21 cellular contexts compared by ENCODE assay signal in genomic region chr10:78807504-78808202, GRCh38.
DNase-seq lines count a peak whose midpoint lies in the region; FAIRE-seq and TF ChIP-seq lines count a peak whose summit lies in the region.
"Had no signal": no experiment of that assay in that cellular context is flagged by ENCODE, and none has a peak within 500 bp of the region (broad histone marks: within the 10 kb centered on the region; RNA-seq: fewer than 3 reads in every experiment).

No MANE protein-coding gene starts in this region.

- no peaks in the 10 kb centered on the region for H3K9me3 ChIP-seq in smooth muscle cell (replicated peaks; ENCODE audit: low read depth)

- DNase-seq in D721Med (ENCODE audit: insufficient read length, low spot score) (peak; percentile 33), smooth muscle cell (lab: John Stamatoyannopoulos, UW; ENCODE audit: unreplicated experiment) (no peak), activated T-cell treated with anti-CD3 and anti-CD28 coated beads for 4 hours (no peak), NCI-H2196 (lab: John Stamatoyannopoulos, UW; ENCODE audit: unreplicated experiment) (no peak)
- DNase-seq in activated naive CD4-positive, alpha-beta T cell treated with anti-CD3 and anti-CD28 coated beads, Interleukin-2, amount 50 U/mL, for 16 hours: no peak
- DNase-seq in effector CD8-positive, alpha-beta T cell (lab: John Stamatoyannopoulos, UW): no peak
- DNase-seq: COR-L47, DMS53, H7, IMR-90, Kasumi-1, MM.1S, NCI-H1092 treated with DMSO at 0.1 percent for 48 hours, NCI-H1694 treated with DMSO at 0.1 percent for 48 hours, NCI-H526 treated with DMSO at 0.1 percent for 48 hours, OCI-M1 had no signal

- H3K27me3 Mint-ChIP-seq in brain: peaks cover 14% of the 10 kb centered on the region
- no peaks in the 10 kb centered on the region for H3K27me3 Mint-ChIP-seq in nephron (ENCODE audit: low read depth)

- no peaks in the 10 kb centered on the region for H4K20me1 ChIP-seq in smooth muscle cell (ENCODE audit: low read depth)

- no peak overlapping the region for H3K4me3 ChIP-seq in smooth muscle cell
- H3K4me3 ChIP-seq: A549 had no signal

- peak overlapping the region; percentile 5 for H3K27ac ChIP-seq in smooth muscle cell (ENCODE audit: low read depth)
- H3K27ac ChIP-seq: A549, C4-2B, RWPE1 had no signal

- WGBS in smooth muscle cell (ENCODE audit: low lambda C conversion rate): 30% methylated on average over 12 of the region's 12 CpGs

- H3K36me3 Mint-ChIP-seq in brain: no peaks in the 10 kb centered on the region
- no peaks in the 10 kb centered on the region for H3K36me3 Mint-ChIP-seq in nephron (ENCODE audit: low read depth)

- H3K4me3 Mint-ChIP-seq in brain (no peak overlapping the region), nephron (no peak overlapping the region)

- FAIRE-seq in D721Med (lab: Jason Lieb, UNC): no peak
- FAIRE-seq: A549 had no signal

- no peaks in the 10 kb centered on the region for H3K79me2 ChIP-seq in smooth muscle cell (ENCODE audit: low read depth)

- H2AFZ ChIP-seq in smooth muscle cell (ENCODE audit: low read depth): peak overlapping the region; percentile 14

- peak overlapping the region; percentile 49 for H3K4me2 ChIP-seq in smooth muscle cell
- H3K4me2 ChIP-seq: A549 had no signal

- no peak for TF ChIP-seq CTCF in D721Med (IDR thresholded peaks at IDR 0.05; ENCODE audit: insufficient read depth, missing control alignments)
- TF ChIP-seq CTCF in brain (conservative IDR thresholded peaks at IDR 0.05): no peak
- TF ChIP-seq CTCF in nephron (IDR thresholded peaks at IDR 0.05; ENCODE audit: unreplicated experiment in 3 of 3): no peak
- no peak for TF ChIP-seq CTCF in smooth muscle cell (IDR thresholded peaks at IDR 0.05; ENCODE audit: borderline replicate concordance, insufficient read depth, poor library complexity, severe bottlenecking)

- no peaks in the 10 kb centered on the region for H3K27me3 ChIP-seq in smooth muscle cell (ENCODE audit: low read depth)

- peaks cover 13% of the 10 kb centered on the region for H3K4me1 ChIP-seq in smooth muscle cell (ENCODE audit: low read depth)
- H3K4me1 ChIP-seq: A549 had no signal

- peaks cover 24% of the 10 kb centered on the region for H3F3A ChIP-seq in smooth muscle cell (ENCODE audit: low read depth)

- H3K9me3 Mint-ChIP-seq in brain (peaks cover 0 to 9% (median 0%) of the 10 kb centered on the region in 5 experiments), nephron (no peaks in the 10 kb centered on the region)

- H3K36me3 ChIP-seq in smooth muscle cell (ENCODE audit: low read depth): no peaks in the 10 kb centered on the region

- H3K27ac Mint-ChIP-seq in brain: peak overlapping the region; percentile 36 to 94 (median 83)
- H3K27ac Mint-ChIP-seq in nephron: peak overlapping the region; percentile 16 to 99 (median 97)

- no peak overlapping the region for H3K9ac ChIP-seq in smooth muscle cell (ENCODE audit: low read depth)

- peaks cover 65% of the 10 kb centered on the region for H3K4me1 Mint-ChIP-seq in brain
- H3K4me1 Mint-ChIP-seq in nephron: peaks cover 58% of the 10 kb centered on the region
